Comparison of ENCODE assay signal across 8 cellular contexts in the genomic region with DNA sequence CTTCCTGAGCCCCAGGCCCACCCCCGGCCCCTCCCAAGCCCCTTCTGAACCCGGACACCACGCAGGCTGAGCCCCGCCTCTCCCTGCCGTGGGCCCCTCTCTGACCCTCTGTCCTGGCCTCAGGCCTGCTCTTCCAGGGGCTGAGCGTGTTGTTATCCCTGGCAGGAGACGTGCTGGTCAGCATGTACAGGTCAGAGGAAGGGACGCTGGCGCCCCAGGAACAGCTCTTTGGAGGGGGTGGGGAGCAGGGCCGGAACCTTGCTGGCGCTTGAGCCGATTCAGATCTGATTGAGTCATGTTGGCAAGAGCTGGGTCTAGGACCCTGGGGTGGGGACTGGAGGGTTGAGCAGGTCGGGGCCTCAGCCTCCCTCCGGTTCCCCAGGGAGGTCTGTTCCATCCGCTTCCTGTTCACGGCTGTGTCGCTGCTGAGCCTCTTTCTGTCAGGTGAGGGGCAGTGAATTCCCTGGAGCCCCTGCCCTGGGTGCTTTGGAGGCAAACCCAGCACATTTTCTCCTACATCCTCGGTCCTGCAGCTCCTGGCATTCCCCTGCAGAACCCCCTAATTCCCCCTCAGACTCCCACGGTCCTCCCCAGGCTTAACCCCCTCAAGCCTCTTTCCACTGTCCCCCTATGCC. TPM values are rescaled to one million over a fixed set of nuclear protein-coding genes. Genes with fewer than 3 reads are reported as not detected.
DNase-seq lines count a peak whose midpoint lies in the region; ATAC-seq and TF ChIP-seq lines count a peak whose summit lies in the region.

No MANE protein-coding gene starts in this region.

- TF ChIP-seq POLR2A in NB4 (IDR thresholded peaks at IDR 0.05; ENCODE audit: extremely low read depth, insufficient read length) (peak; percentile 61), right lobe of liver (IDR thresholded peaks at IDR 0.05) (no peak)

- no peaks in the 10 kb centered on the region for H3K9me3 ChIP-seq in right lobe of liver

- H3K27me3 ChIP-seq in right lobe of liver: no peaks in the 10 kb centered on the region

- H3K27ac ChIP-seq in coronary artery: peak overlapping the region; percentile 1 to 90
- peak overlapping the region in 2 of 3 donors; percentile 67 to 82 for H3K27ac ChIP-seq in right lobe of liver

- H3K4me1 ChIP-seq in right lobe of liver: peaks cover 0 to 32% (median 12%) of the 10 kb centered on the region in 4 donors

- intact Hi-C loops in right lobe of liver (cut with DNase I): no loop called here

- peak; percentile 12 to 79 (median 73) for DNase-seq in NCI-H1417 (lab: John Stamatoyannopoulos, UW)
- DNase-seq in NCI-H1417 treated with DMSO at 0.1 percent for 48 hours (lab: John Stamatoyannopoulos, UW): no peak
- peak; percentile 96 for DNase-seq in NB4 (ENCODE audit: low read depth)
- DNase-seq in T-helper 9 cell: peak; percentile 17
- DNase-seq in coronary artery (ENCODE audit: low spot score): peak; percentile 81
- DNase-seq in right lobe of liver: peak; percentile 67 to 87 (median 78)
- DNase-seq in stimulated activated naive CD4-positive, alpha-beta T cell (lab: John Stamatoyannopoulos, UW): peak in 5 of 6 experiments; percentile 22 to 44 (median 30)

- H3K4me3 ChIP-seq in NB4 (ENCODE audit: low read depth, low read length) (peak overlapping the region; percentile 65), coronary artery (peak overlapping the region; percentile 79), right lobe of liver (peak overlapping the region; percentile 44 to 58 (median 56))

- ATAC-seq in right lobe of liver (peak; percentile 6 to 26 (median 9)), HG03378 (IDR thresholded peaks at IDR 0.05; ENCODE audit: unreplicated experiment) (no peak)

- WGBS in right lobe of liver (ENCODE audit: insufficient coverage, low coverage, low lambda C conversion rate, missing lambda C conversion rate): 5% methylated on average over 12 of the region's 19 CpGs

- TF ChIP-seq CTCF in NB4 (IDR thresholded peaks at IDR 0.05; ENCODE audit: low read depth, low read length) (peak; percentile 4), coronary artery (IDR thresholded peaks at IDR 0.05) (peak; percentile 30), right lobe of liver (IDR thresholded peaks at IDR 0.05) (peak; percentile 22 to 31 (median 28))

- no peaks in the 10 kb centered on the region for H3K36me3 ChIP-seq in right lobe of liver

RNA-seq across cellular contexts. Expression of a gene that starts 1.9 kb away (rescaled TPM):
- total RNA-seq in right lobe of liver: 10 to 100 TPM in 1 of 6 experiments, 1 to 10 TPM in 5; 1.7 to 13.8 (median 3.6) TPM

RNA-seq across cellular contexts. Expression of a gene that starts 47.2 kb away (rescaled TPM):
- 10 to 100 TPM; 35.5 to 72.0 (median 53.3) TPM for total RNA-seq in right lobe of liver

RNA-seq across cellular contexts. Expression of a gene that starts 47.2 kb away (rescaled TPM):
- total RNA-seq in right lobe of liver: 10 to 100 TPM; 13.3 to 32.8 (median 21.0) TPM
